Comparison of ENCODE assay signal across 1 cellular context in the genomic region with DNA sequence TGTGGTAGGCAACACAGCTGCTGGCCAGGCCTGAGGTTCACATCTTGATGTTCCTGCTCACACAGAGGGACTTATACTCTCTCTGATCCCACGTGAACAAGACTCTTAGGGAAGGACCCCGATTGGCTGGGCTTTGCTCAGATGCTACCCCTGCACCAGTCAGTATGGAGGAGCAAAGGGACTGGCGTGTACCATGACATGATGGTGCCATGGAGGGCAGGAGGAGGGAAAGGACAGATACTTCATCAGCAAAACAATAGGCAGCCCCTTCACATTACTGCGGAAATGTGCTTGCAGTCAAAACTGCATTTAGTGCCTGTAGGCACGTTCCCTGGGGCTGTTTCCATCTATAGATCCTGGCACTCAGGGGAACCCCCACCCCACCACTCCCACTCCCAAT.
TF ChIP-seq lines count a peak whose summit lies in the region.

No MANE protein-coding gene starts in this region.

TF ChIP-seq in GM12878, 131 proteins besides CTCF, POLR2A, EP300 and RAD21 (continued from another document):
- TF ChIP-seq HDGF (IDR thresholded peaks at IDR 0.05): no peak
- TF ChIP-seq PAX5 (IDR thresholded peaks at IDR 0.05; ENCODE audit: borderline replicate concordance, low read depth, low read length): no peak
- no peak for TF ChIP-seq NFIC (IDR thresholded peaks at IDR 0.05; ENCODE audit: low read depth, low read length)
- TF ChIP-seq EZH2 (IDR thresholded peaks at IDR 0.05; ENCODE audit: borderline replicate concordance, control insufficient read depth, low read depth, low read length): no peak
- TF ChIP-seq, protein P1, sequence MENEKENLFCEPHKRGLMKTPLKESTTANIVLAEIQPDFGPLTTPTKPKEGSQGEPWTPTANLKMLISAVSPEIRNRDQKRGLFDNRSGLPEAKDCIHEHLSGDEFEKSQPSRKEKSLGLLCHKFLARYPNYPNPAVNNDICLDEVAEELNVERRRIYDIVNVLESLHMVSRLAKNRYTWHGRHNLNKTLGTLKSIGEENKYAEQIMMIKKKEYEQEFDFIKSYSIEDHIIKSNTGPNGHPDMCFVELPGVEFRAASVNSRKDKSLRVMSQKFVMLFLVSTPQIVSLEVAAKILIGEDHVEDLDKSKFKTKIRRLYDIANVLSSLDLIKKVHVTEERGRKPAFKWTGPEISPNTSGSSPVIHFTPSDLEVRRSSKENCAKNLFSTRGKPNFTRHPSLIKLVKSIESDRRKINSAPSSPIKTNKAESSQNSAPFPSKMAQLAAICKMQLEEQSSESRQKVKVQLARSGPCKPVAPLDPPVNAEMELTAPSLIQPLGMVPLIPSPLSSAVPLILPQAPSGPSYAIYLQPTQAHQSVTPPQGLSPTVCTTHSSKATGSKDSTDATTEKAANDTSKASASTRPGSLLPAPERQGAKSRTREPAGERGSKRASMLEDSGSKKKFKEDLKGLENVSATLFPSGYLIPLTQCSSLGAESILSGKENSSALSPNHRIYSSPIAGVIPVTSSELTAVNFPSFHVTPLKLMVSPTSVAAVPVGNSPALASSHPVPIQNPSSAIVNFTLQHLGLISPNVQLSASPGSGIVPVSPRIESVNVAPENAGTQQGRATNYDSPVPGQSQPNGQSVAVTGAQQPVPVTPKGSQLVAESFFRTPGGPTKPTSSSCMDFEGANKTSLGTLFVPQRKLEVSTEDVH (IDR thresholded peaks at IDR 0.05; ENCODE audit: low read depth, partially characterized antibody): no peak
- no peak for TF ChIP-seq SIN3A (IDR thresholded peaks at IDR 0.05; ENCODE audit: low read depth, low read length)
- no peak for TF ChIP-seq SPI1 (IDR thresholded peaks at IDR 0.05; ENCODE audit: borderline replicate concordance, insufficient read depth, low read depth, low read length)
- TF ChIP-seq BCL11A (IDR thresholded peaks at IDR 0.05; ENCODE audit: low read depth, low read length): no peak
- no peak for TF ChIP-seq STAT3 (IDR thresholded peaks at IDR 0.05; ENCODE audit: low read depth, low read length)
- no peak for TF ChIP-seq LARP7 (IDR thresholded peaks at IDR 0.05)
- no peak for TF ChIP-seq MTA2 (IDR thresholded peaks at IDR 0.05; ENCODE audit: low read depth)
- TF ChIP-seq, protein P2, sequence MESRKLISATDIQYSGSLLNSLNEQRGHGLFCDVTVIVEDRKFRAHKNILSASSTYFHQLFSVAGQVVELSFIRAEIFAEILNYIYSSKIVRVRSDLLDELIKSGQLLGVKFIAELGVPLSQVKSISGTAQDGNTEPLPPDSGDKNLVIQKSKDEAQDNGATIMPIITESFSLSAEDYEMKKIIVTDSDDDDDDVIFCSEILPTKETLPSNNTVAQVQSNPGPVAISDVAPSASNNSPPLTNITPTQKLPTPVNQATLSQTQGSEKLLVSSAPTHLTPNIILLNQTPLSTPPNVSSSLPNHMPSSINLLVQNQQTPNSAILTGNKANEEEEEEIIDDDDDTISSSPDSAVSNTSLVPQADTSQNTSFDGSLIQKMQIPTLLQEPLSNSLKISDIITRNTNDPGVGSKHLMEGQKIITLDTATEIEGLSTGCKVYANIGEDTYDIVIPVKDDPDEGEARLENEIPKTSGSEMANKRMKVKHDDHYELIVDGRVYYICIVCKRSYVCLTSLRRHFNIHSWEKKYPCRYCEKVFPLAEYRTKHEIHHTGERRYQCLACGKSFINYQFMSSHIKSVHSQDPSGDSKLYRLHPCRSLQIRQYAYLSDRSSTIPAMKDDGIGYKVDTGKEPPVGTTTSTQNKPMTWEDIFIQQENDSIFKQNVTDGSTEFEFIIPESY (IDR thresholded peaks at IDR 0.05): no peak
- TF ChIP-seq BMI1 (IDR thresholded peaks at IDR 0.05; ENCODE audit: borderline replicate concordance): no peak
- no peak for TF ChIP-seq BRCA1 (IDR thresholded peaks at IDR 0.05; ENCODE audit: low read depth, low read length)
- no peak for TF ChIP-seq ZZZ3 (IDR thresholded peaks at IDR 0.05; ENCODE audit: control insufficient read depth, insufficient read length, low read depth)
- TF ChIP-seq, protein P3, sequence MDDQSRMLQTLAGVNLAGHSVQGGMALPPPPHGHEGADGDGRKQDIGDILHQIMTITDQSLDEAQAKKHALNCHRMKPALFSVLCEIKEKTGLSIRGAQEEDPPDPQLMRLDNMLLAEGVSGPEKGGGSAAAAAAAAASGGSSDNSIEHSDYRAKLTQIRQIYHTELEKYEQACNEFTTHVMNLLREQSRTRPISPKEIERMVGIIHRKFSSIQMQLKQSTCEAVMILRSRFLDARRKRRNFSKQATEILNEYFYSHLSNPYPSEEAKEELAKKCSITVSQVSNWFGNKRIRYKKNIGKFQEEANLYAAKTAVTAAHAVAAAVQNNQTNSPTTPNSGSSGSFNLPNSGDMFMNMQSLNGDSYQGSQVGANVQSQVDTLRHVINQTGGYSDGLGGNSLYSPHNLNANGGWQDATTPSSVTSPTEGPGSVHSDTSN (IDR thresholded peaks at IDR 0.05; ENCODE audit: insufficient replicate concordance, low read depth, low read length): no peak
- TF ChIP-seq NFXL1 (IDR thresholded peaks at IDR 0.05; ENCODE audit: borderline replicate concordance): no peak
- no peak for TF ChIP-seq MEF2B (IDR thresholded peaks at IDR 0.05; ENCODE audit: partially characterized antibody, poor library complexity, severe bottlenecking)
- TF ChIP-seq BACH1 (IDR thresholded peaks at IDR 0.05; ENCODE audit: borderline replicate concordance): no peak
